In genomic region chr12:93243689-93244513, GRCh38 we compare ENCODE assay signal across 9 cellular contexts.
A peak's percentile ranks its signal among the peaks of the same experiment; 100 is the strongest.
DNase-seq lines count a peak whose midpoint lies in the region; ATAC-seq, FAIRE-seq and TF ChIP-seq lines count a peak whose summit lies in the region.
"Had no signal": no experiment of that assay in that cellular context is flagged by ENCODE, and none has a peak within 500 bp of the region (broad histone marks: within the 10 kb centered on the region; RNA-seq: fewer than 3 reads in every experiment).

No MANE protein-coding gene starts in this region.

- H3K9ac ChIP-seq in kidney (ENCODE audit: low read length in 2 of 2), result no peak overlapping the region

- H3K9me3 ChIP-seq in kidney (ENCODE audit: control insufficient read depth in 1 of 2, low read length in 2 of 2), result no peaks in the 10 kb centered on the region

- H3K4me1 ChIP-seq in kidney (ENCODE audit: control insufficient read depth in 1 of 2, insufficient read depth in 1 of 2, low read depth in 1 of 2, low read length in 2 of 2), result peaks cover 9 to 23% of the 10 kb centered on the region in 2 donors

- H3K9me3 Mint-ChIP-seq in nephron, result peaks cover 8% of the 10 kb centered on the region

- H3K27me3 Mint-ChIP-seq in nephron (ENCODE audit: low read depth), result no peaks in the 10 kb centered on the region

- POLR2A ChIA-PET in HEK293T (lab: Yijun Ruan, JAX), result no interaction called here

- peak; percentile 38 for ATAC-seq in GM21619 (IDR thresholded peaks at IDR 0.05; ENCODE audit: unreplicated experiment)

- intact Hi-C loops in kidney (cut with DNase I), result no loop called here

- H3K27ac ChIP-seq in kidney (ENCODE audit: low read depth in 2 of 2, low read length in 2 of 2), result peak overlapping the region in 1 of 2 donors; percentile 25

- CTCF ChIA-PET in HEK293T (lab: Yijun Ruan, JAX), result no interaction called here

- peak overlapping the region; percentile 21 to 52 (median 23) for H3K27ac Mint-ChIP-seq in nephron

- H3K4me1 Mint-ChIP-seq in nephron, result peaks cover 40% of the 10 kb centered on the region

- no peak for FAIRE-seq in kidney (lab: Jason Lieb, UNC)
- FAIRE-seq: islet of Langerhans had no signal

- peak; percentile 94 for DNase-seq in DMS79 treated with DMSO at 0.1 percent for 48 hours (lab: John Stamatoyannopoulos, UW)
- DNase-seq in NCI-H2171 treated with DMSO at 0.1 percent for 48 hours (lab: John Stamatoyannopoulos, UW), result peak; percentile 54
- peak; percentile 2 for DNase-seq in central memory CD4-positive, alpha-beta T cell
- no peak for DNase-seq in HEK293T (ENCODE audit: extremely low spot score)
- no peak for DNase-seq in kidney
- no peak for DNase-seq in activated effector memory CD4-positive, alpha-beta T cell treated with Interleukin-2 at 50 U/mL for 16 hours

- no peaks in the 10 kb centered on the region for H3K36me3 Mint-ChIP-seq in nephron (ENCODE audit: low read depth)

- H3K36me3 ChIP-seq in kidney (ENCODE audit: control insufficient read depth in 1 of 2, insufficient read depth in 2 of 2, low read length in 2 of 2), result no peaks in the 10 kb centered on the region

- TF ChIP-seq CTCF in nephron (IDR thresholded peaks at IDR 0.05; ENCODE audit: unreplicated experiment in 3 of 3) (no peak), kidney (IDR thresholded peaks at IDR 0.05; ENCODE audit: borderline replicate concordance, extremely low read depth, insufficient read depth) (no peak)

- peak overlapping the region in 1 of 2 donors; percentile 14 for H3K4me3 ChIP-seq in kidney (ENCODE audit: low read length in 2 of 2)

- H3K4me3 Mint-ChIP-seq in nephron, result no peak overlapping the region

TF ChIP-seq in HEK293T, 16 proteins besides CTCF, POLR2A, EP300 and RAD21:
- no peak for TF ChIP-seq L3MBTL2 (conservative IDR thresholded peaks at IDR 0.05)
- no peak for TF ChIP-seq ZNF384 (IDR thresholded peaks at IDR 0.05)
- TF ChIP-seq PKNOX1 (IDR thresholded peaks at IDR 0.05), result no peak
- TF ChIP-seq HDGF (IDR thresholded peaks at IDR 0.05; ENCODE audit: borderline replicate concordance), result no peak
- no peak for TF ChIP-seq FOXA1 (IDR thresholded peaks at IDR 0.05)

Comparison
In these comparisons a context has a peak if more than half of its experiments do, and no peak if none do; other contexts are left out.
1. DNase-seq: peak in DMS79 treated with DMSO at 0.1 percent for 48 hours (single experiment), NCI-H2171 treated with DMSO at 0.1 percent for 48 hours (single experiment) and central memory CD4-positive, alpha-beta T cell (single experiment); none in HEK293T (single experiment), kidney (single experiment) and activated effector memory CD4-positive, alpha-beta T cell treated with Interleukin-2 at 50 U/mL for 16 hours (single experiment).